ENCODE assay signal across 8 cellular contexts in genomic region chr11:63766501-63767270, GRCh38. TPM values are rescaled to one million over a fixed set of nuclear protein-coding genes. Genes with fewer than 3 reads are reported as not detected.
DNase-seq lines count a peak whose midpoint lies in the region; ATAC-seq and TF ChIP-seq lines count a peak whose summit lies in the region.

No MANE protein-coding gene starts in this region.

- DNase-seq in breast epithelium (ENCODE audit: low spot score in 2 of 2) (no peak), mucosa of descending colon (peak in 2 of 3 donors; percentile 32 to 54), AG20443 (ENCODE audit: low spot score) (no peak), hepatic stellate cell (ENCODE audit: low spot score) (no peak)
- no peak for DNase-seq in stimulated activated CD4-positive, alpha-beta T cell treated with anti-CD3 and anti-CD28 coated beads, Interleukin-15, amount 100 ng/mL, for 24 hours

- H3K27ac ChIP-seq in 22Rv1 (peak overlapping the region; percentile 83), HUES6 (ENCODE audit: low read depth, low read length) (no peak overlapping the region), breast epithelium (peak overlapping the region; percentile 79 to 88)

- no peak for ATAC-seq in mucosa of descending colon
- ATAC-seq in GM18858 (IDR thresholded peaks at IDR 0.05; ENCODE audit: unreplicated experiment) = no peak

- peak overlapping the region; percentile 12 for H3K9ac ChIP-seq in HUES6 (ENCODE audit: low read length)

- H3K36me3 ChIP-seq in HUES6 (ENCODE audit: control insufficient read depth, insufficient read depth, low read length) (peaks cover 6% of the 10 kb centered on the region; the same call in 1 of the 2 replicates), breast epithelium (no peaks in the 10 kb centered on the region), mucosa of descending colon (ENCODE audit: low read depth) (no peaks in the 10 kb centered on the region)

- H3K9me3 ChIP-seq in HUES6 (ENCODE audit: control insufficient read depth, insufficient read depth, low read depth, low read length) (no peaks in the 10 kb centered on the region), breast epithelium (no peaks in the 10 kb centered on the region), mucosa of descending colon (no peaks in the 10 kb centered on the region)

- H3K4me3 ChIP-seq in HUES6 (ENCODE audit: low read depth, low read length) = peak overlapping the region; percentile 80; the same call in 1 of the 2 replicates
- peak overlapping the region; percentile 88 to 99 (median 90) for H3K4me3 ChIP-seq in breast epithelium
- H3K4me3 ChIP-seq in mucosa of descending colon = no peak overlapping the region

- intact Hi-C loops in breast epithelium (cut with DNase I; ENCODE audit: low total_unique reads) = no loop called here
- intact Hi-C loops in mucosa of descending colon (cut with DNase I, micrococcal nuclease) = no loop called here

- TF ChIP-seq CTCF in 22Rv1 (IDR thresholded peaks at IDR 0.05) = no peak
- no peak for TF ChIP-seq CTCF in breast epithelium (IDR thresholded peaks at IDR 0.05)
- TF ChIP-seq CTCF in mucosa of descending colon (IDR thresholded peaks at IDR 0.05) = no peak

- peaks cover 41% of the 10 kb centered on the region for H3K4me1 ChIP-seq in HUES6 (ENCODE audit: control insufficient read depth, insufficient read depth, low read length)
- peaks cover 0 to 16% of the 10 kb centered on the region in 2 donors for H3K4me1 ChIP-seq in breast epithelium
- peaks cover 41% of the 10 kb centered on the region for H3K4me1 ChIP-seq in mucosa of descending colon (ENCODE audit: low read depth)

- TF ChIP-seq POLR2A in breast epithelium (IDR thresholded peaks at IDR 0.05) = no peak

- peaks cover 22% of the 10 kb centered on the region for H3K27me3 ChIP-seq in HUES6 (ENCODE audit: control insufficient read depth, insufficient read depth, low read length)
- H3K27me3 ChIP-seq in breast epithelium = no peaks in the 10 kb centered on the region

RNA-seq across cellular contexts. Expression of gene ZFTA, which starts 1.9 kb away (rescaled TPM):
- total RNA-seq in breast epithelium = 10 to 100 TPM in 1 of 3 donors, 1 to 10 TPM in 2; 8.8 to 12.5 (median 9.7) TPM
- total RNA-seq in mucosa of descending colon = 10 to 100 TPM in 1 of 3 donors, 1 to 10 TPM in 2; 4.8 to 27.1 (median 5.4) TPM

RNA-seq across cellular contexts. Expression of gene SPINDOC, which starts 46.6 kb away (rescaled TPM):
- total RNA-seq in breast epithelium (10 to 100 TPM in 2 of 3 donors, 1 to 10 TPM in 1; 4.8 to 13.8 (median 12.1) TPM), mucosa of descending colon (10 to 100 TPM in 1 of 3 donors, 1 to 10 TPM in 2; 5.8 to 22.3 (median 7.0) TPM)

Comparison
In these comparisons a context has a peak if more than half of its experiments do, and no peak if none do; other contexts are left out.
1. DNase-seq: peak in mucosa of descending colon (2 of 3); none in breast epithelium (0 of 2), AG20443 (single experiment), stimulated activated CD4-positive, alpha-beta T cell treated with anti-CD3 and anti-CD28 coated beads, Interleukin-15, amount 100 ng/mL, for 24 hours (single experiment) and hepatic stellate cell (single experiment).